23 cellular contexts compared by ENCODE assay signal in genomic region chr12:3589745-3590144, GRCh38.
A peak's percentile ranks its signal among the peaks of the same experiment; 100 is the strongest.
DNase-seq lines count a peak whose midpoint lies in the region; ATAC-seq and TF ChIP-seq lines count a peak whose summit lies in the region.
"Had no signal": no experiment of that assay in that cellular context is flagged by ENCODE, and none has a peak within 500 bp of the region (broad histone marks: within the 10 kb centered on the region; RNA-seq: fewer than 3 reads in every experiment).

No MANE protein-coding gene starts in this region.

- H3K18ac ChIP-seq in neuronal stem cell (ENCODE audit: low read length) = no peak overlapping the region

- intact Hi-C loops in posterior vena cava (cut with DNase I) (loop anchor here in 1 of 2 donors (10.0 kb wide), 1 partner anchor 475 kb away; no protein-coding TSS in a partner anchor), upper lobe of right lung (cut with DNase I) (no loop called here)

- DNase-seq in NCI-H146 (lab: John Stamatoyannopoulos, UW) (peak; percentile 47), NCI-H146 treated with DMSO at 0.1 percent for 48 hours (lab: John Stamatoyannopoulos, UW; ENCODE audit: unreplicated experiment) (no peak), chondrocyte (ENCODE audit: low spot score) (peak; percentile 12), posterior vena cava (ENCODE audit: low spot score) (peak; percentile 25), upper lobe of right lung (peak; percentile 3), GM10248 (ENCODE audit: extremely low spot score) (no peak), neuronal stem cell (ENCODE audit: low spot score) (no peak)
- DNase-seq: BE2C; C1 segment of cervical spinal cord; CD4-positive, alpha-beta memory T cell; CD4-positive, CD25-positive, alpha-beta regulatory T cell; CD8-positive, alpha-beta memory T cell; COR-L47; DMS 273 treated with DMSO at 0.1 percent for 48 hours; DMS153; DMS53; DND-41; EL; GDM1 had no signal

- no peak overlapping the region for H2BK15ac ChIP-seq in neuronal stem cell (ENCODE audit: low read length)

- no peak overlapping the region for H4K8ac ChIP-seq in neuronal stem cell (ENCODE audit: low read depth, low read length)

- H3K9ac ChIP-seq in neuronal stem cell (ENCODE audit: low read depth, low read length, poor library complexity) = no peak overlapping the region
- H3K9ac ChIP-seq: BLaER1 had no signal

- H3K79me1 ChIP-seq in neuronal stem cell (ENCODE audit: low read depth, low read length) = no peaks in the 10 kb centered on the region

- no peak overlapping the region for H3K27ac ChIP-seq in upper lobe of right lung
- H3K27ac ChIP-seq in neuronal stem cell (replicated peaks; ENCODE audit: low read length) = no peak overlapping the region
- H3K27ac ChIP-seq: 22Rv1, A549, BLaER1 had no signal

- H3K14ac ChIP-seq in neuronal stem cell (ENCODE audit: low read length) = no peak overlapping the region

- H3K4me1 Mint-ChIP-seq in chondrocyte (ENCODE audit: low read depth) = no peaks in the 10 kb centered on the region
- H3K4me1 Mint-ChIP-seq: CD14-positive monocyte; CD4-positive, alpha-beta memory T cell; CD4-positive, CD25-positive, alpha-beta regulatory T cell; CD8-positive, alpha-beta memory T cell had no signal

- H2AK5ac ChIP-seq in neuronal stem cell (ENCODE audit: low read depth, low read length) = no peak overlapping the region

- H2AFZ ChIP-seq in neuronal stem cell (ENCODE audit: low read length) = no peak overlapping the region

- H3K27me3 ChIP-seq in upper lobe of right lung (no peaks in the 10 kb centered on the region), neuronal stem cell (ENCODE audit: control insufficient read depth in 3 of 3, insufficient read depth in 3 of 3, low read depth in 1 of 3, low read length in 3 of 3) (peaks cover 0 to 2% (median 0%) of the 10 kb centered on the region in 3 experiments)
- H3K27me3 ChIP-seq: BLaER1 had no signal

- ATAC-seq in upper lobe of right lung = no peak
- ATAC-seq: A549 had no signal

- H2BK12ac ChIP-seq in neuronal stem cell (ENCODE audit: low read length) = no peak overlapping the region

- no peak overlapping the region for H3K27ac Mint-ChIP-seq in chondrocyte (ENCODE audit: unreplicated experiment)
- H3K27ac Mint-ChIP-seq: CD14-positive monocyte; CD4-positive, alpha-beta memory T cell; CD4-positive, CD25-positive, alpha-beta regulatory T cell; CD8-positive, alpha-beta memory T cell had no signal

- H3K4me3 Mint-ChIP-seq in chondrocyte (ENCODE audit: unreplicated experiment) = no peak overlapping the region
- H3K4me3 Mint-ChIP-seq: CD14-positive monocyte; CD4-positive, alpha-beta memory T cell; CD4-positive, CD25-positive, alpha-beta regulatory T cell; CD8-positive, alpha-beta memory T cell had no signal

- no peaks in the 10 kb centered on the region for H3K36me3 Mint-ChIP-seq in chondrocyte (ENCODE audit: low read depth)
- H3K36me3 Mint-ChIP-seq: CD14-positive monocyte; CD4-positive, alpha-beta memory T cell; CD4-positive, CD25-positive, alpha-beta regulatory T cell; CD8-positive, alpha-beta memory T cell had no signal

- H3K9me3 ChIP-seq in upper lobe of right lung = no peaks in the 10 kb centered on the region
- peaks cover 0 to 2% of the 10 kb centered on the region in 2 donors for H3K9me3 ChIP-seq in neuronal stem cell (replicated peaks in 1 of 2; ENCODE audit: control insufficient read depth in 2 of 2, insufficient read depth in 1 of 2, low read depth in 1 of 2, low read length in 2 of 2)
- H3K9me3 ChIP-seq: A549, BE2C, BLaER1 had no signal

- H3K4me3 ChIP-seq in upper lobe of right lung = no peak overlapping the region
- H3K4me3 ChIP-seq in neuronal stem cell (ENCODE audit: low read length in 2 of 2) = no peak overlapping the region
- H3K4me3 ChIP-seq: A549, BLaER1 had no signal

- CTCF ChIA-PET in GM10248 (lab: Yijun Ruan, JAX) = interaction anchor here (1.2 kb wide), 1 partner anchor 290 kb away, joined by 3 read pairs; no protein-coding TSS in a partner anchor

- no peak overlapping the region for H4K91ac ChIP-seq in neuronal stem cell (ENCODE audit: low read depth, low read length, poor library complexity)

- WGBS in neuronal stem cell (ENCODE audit: extremely low coverage in 2 of 2, insufficient read length in 2 of 2, insufficient replicate concordance in 1 of 2), 2 donors = no CpG with 5 or more reads among the region's 3 CpGs

- no peaks in the 10 kb centered on the region for H3K36me3 ChIP-seq in upper lobe of right lung
- H3K36me3 ChIP-seq in neuronal stem cell (replicated peaks in 1 of 2; ENCODE audit: control insufficient read depth in 2 of 2, insufficient read depth in 2 of 2, low read length in 2 of 2) = no peaks in the 10 kb centered on the region
- H3K36me3 ChIP-seq: BE2C, BLaER1 had no signal

- no peak overlapping the region for H2BK5ac ChIP-seq in neuronal stem cell (ENCODE audit: low read length)

- no peak overlapping the region for H3K4ac ChIP-seq in neuronal stem cell (ENCODE audit: low read length)

- H3K4me1 ChIP-seq in upper lobe of right lung (no peaks in the 10 kb centered on the region), neuronal stem cell (ENCODE audit: control insufficient read depth in 2 of 2, insufficient read depth in 1 of 2, low read depth in 1 of 2, low read length in 2 of 2) (peaks cover 0 to 2% of the 10 kb centered on the region in 2 donors)
- H3K4me1 ChIP-seq: A549, BE2C had no signal

- POLR2A ChIA-PET in GM10248 (lab: Yijun Ruan, JAX) = no interaction called here

- no peak overlapping the region for H3K4me2 ChIP-seq in neuronal stem cell (ENCODE audit: insufficient read depth, low read length, poor library complexity, severe bottlenecking)
- H3K4me2 ChIP-seq: A549, BLaER1 had no signal

- peaks cover 26% of the 10 kb centered on the region for H3K27me3 Mint-ChIP-seq in chondrocyte (ENCODE audit: low read depth)

- H2BK120ac ChIP-seq in neuronal stem cell (ENCODE audit: low read depth, low read length) = no peak overlapping the region

- TF ChIP-seq CTCF in chondrocyte (IDR thresholded peaks at IDR 0.05) = no peak
- no peak for TF ChIP-seq CTCF in upper lobe of right lung (IDR thresholded peaks at IDR 0.05)
- TF ChIP-seq CTCF in GM10248 (IDR thresholded peaks at IDR 0.05; ENCODE audit: control extremely low read depth, extremely low read depth, low read depth, missing control alignments) = no peak

- no peak overlapping the region for H3K23ac ChIP-seq in neuronal stem cell (ENCODE audit: low read depth, low read length, poor library complexity)

- H3K9me3 Mint-ChIP-seq in chondrocyte (ENCODE audit: low read depth) = peaks cover 3% of the 10 kb centered on the region
- H3K9me3 Mint-ChIP-seq: CD8-positive, alpha-beta memory T cell had no signal

Comparison
In these comparisons a context has a peak if more than half of its experiments do, and no peak if none do; other contexts are left out.
1. DNase-seq: peak in NCI-H146 (single experiment), chondrocyte (single experiment), posterior vena cava (single experiment) and upper lobe of right lung (single experiment); none in NCI-H146 treated with DMSO at 0.1 percent for 48 hours (single experiment), GM10248 (single experiment) and neuronal stem cell (single experiment).